ENCODE assay signal across 1 cellular context in genomic region chr15:90956551-90957104, GRCh38.
TF ChIP-seq lines count a peak whose summit lies in the region.

No MANE protein-coding gene starts in this region.

TF ChIP-seq in SK-N-SH, 30 proteins besides CTCF, POLR2A, EP300 and RAD21:
- 0 out of 2 replicates have a peak, but pooled peaks have one; percentile 44 for TF ChIP-seq REST (IDR thresholded peaks at IDR 0.05; ENCODE audit: low read depth, low read length)
- TF ChIP-seq RFX5 (IDR thresholded peaks at IDR 0.05; ENCODE audit: low read length), result no peak
- TF ChIP-seq NRF1 (IDR thresholded peaks at IDR 0.05; ENCODE audit: low read depth, low read length), result no peak
- no peak for TF ChIP-seq MEF2A (IDR thresholded peaks at IDR 0.05; ENCODE audit: borderline replicate concordance, low read depth)
- TF ChIP-seq TEAD4 (IDR thresholded peaks at IDR 0.05; ENCODE audit: borderline replicate concordance, insufficient read depth), result no peak
- TF ChIP-seq, protein P1, sequence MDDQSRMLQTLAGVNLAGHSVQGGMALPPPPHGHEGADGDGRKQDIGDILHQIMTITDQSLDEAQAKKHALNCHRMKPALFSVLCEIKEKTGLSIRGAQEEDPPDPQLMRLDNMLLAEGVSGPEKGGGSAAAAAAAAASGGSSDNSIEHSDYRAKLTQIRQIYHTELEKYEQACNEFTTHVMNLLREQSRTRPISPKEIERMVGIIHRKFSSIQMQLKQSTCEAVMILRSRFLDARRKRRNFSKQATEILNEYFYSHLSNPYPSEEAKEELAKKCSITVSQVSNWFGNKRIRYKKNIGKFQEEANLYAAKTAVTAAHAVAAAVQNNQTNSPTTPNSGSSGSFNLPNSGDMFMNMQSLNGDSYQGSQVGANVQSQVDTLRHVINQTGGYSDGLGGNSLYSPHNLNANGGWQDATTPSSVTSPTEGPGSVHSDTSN (IDR thresholded peaks at IDR 0.05), result no peak
- TF ChIP-seq, protein P2, sequence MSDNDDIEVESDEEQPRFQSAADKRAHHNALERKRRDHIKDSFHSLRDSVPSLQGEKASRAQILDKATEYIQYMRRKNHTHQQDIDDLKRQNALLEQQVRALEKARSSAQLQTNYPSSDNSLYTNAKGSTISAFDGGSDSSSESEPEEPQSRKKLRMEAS (IDR thresholded peaks at IDR 0.05; ENCODE audit: low read depth), result 0 out of 2 replicates have a peak, but pooled peaks have one; percentile 51
- no peak for TF ChIP-seq POLR2AphosphoS5 (IDR thresholded peaks at IDR 0.05; ENCODE audit: low read depth, low read length)
- no peak for TF ChIP-seq USF1 (IDR thresholded peaks at IDR 0.05; ENCODE audit: borderline replicate concordance, low read depth)
- no peak for TF ChIP-seq FOSL2 (IDR thresholded peaks at IDR 0.05; ENCODE audit: borderline replicate concordance, low read depth)
- TF ChIP-seq CHD2 (IDR thresholded peaks at IDR 0.05; ENCODE audit: low read length, partially characterized antibody), result no peak
- TF ChIP-seq EZH2phosphoT487 (IDR thresholded peaks at IDR 0.05; ENCODE audit: borderline replicate concordance, low read depth), result no peak
- peak; percentile 74 for TF ChIP-seq YY1 (IDR thresholded peaks at IDR 0.05; ENCODE audit: low read depth)
- peak; percentile 48; the same call in 1 of the 2 replicates for TF ChIP-seq MXI1 (IDR thresholded peaks at IDR 0.05; ENCODE audit: low read depth, low read length)
- peak; percentile 61; the same call in 1 of the 2 replicates for TF ChIP-seq TAF1 (IDR thresholded peaks at IDR 0.05; ENCODE audit: borderline replicate concordance, low read depth, low read length)
- TF ChIP-seq, protein P3, sequence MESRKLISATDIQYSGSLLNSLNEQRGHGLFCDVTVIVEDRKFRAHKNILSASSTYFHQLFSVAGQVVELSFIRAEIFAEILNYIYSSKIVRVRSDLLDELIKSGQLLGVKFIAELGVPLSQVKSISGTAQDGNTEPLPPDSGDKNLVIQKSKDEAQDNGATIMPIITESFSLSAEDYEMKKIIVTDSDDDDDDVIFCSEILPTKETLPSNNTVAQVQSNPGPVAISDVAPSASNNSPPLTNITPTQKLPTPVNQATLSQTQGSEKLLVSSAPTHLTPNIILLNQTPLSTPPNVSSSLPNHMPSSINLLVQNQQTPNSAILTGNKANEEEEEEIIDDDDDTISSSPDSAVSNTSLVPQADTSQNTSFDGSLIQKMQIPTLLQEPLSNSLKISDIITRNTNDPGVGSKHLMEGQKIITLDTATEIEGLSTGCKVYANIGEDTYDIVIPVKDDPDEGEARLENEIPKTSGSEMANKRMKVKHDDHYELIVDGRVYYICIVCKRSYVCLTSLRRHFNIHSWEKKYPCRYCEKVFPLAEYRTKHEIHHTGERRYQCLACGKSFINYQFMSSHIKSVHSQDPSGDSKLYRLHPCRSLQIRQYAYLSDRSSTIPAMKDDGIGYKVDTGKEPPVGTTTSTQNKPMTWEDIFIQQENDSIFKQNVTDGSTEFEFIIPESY (IDR thresholded peaks at IDR 0.05; ENCODE audit: borderline replicate concordance, low read depth), result no peak
- TF ChIP-seq, protein P4, sequence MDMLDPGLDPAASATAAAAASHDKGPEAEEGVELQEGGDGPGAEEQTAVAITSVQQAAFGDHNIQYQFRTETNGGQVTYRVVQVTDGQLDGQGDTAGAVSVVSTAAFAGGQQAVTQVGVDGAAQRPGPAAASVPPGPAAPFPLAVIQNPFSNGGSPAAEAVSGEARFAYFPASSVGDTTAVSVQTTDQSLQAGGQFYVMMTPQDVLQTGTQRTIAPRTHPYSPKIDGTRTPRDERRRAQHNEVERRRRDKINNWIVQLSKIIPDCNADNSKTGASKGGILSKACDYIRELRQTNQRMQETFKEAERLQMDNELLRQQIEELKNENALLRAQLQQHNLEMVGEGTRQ (IDR thresholded peaks at IDR 0.05; ENCODE audit: borderline replicate concordance, low read depth, low read length), result no peak
- TF ChIP-seq IRF3 (IDR thresholded peaks at IDR 0.05; ENCODE audit: low read depth, low read length), result no peak
- no peak for TF ChIP-seq GATA2 (CRISPR knock-in tag; IDR thresholded peaks at IDR 0.05)
- TF ChIP-seq TCF12 (IDR thresholded peaks at IDR 0.05), result no peak
- TF ChIP-seq RCOR1 (IDR thresholded peaks at IDR 0.05; ENCODE audit: low read length), result no peak
- TF ChIP-seq SIN3A (IDR thresholded peaks at IDR 0.05; ENCODE audit: borderline replicate concordance, low read depth, low read length), result no peak
- TF ChIP-seq ELF1 (IDR thresholded peaks at IDR 0.05), result no peak
- TF ChIP-seq SMC3 (IDR thresholded peaks at IDR 0.05; ENCODE audit: low read depth, low read length), result peak; percentile 83
- TF ChIP-seq JUND (IDR thresholded peaks at IDR 0.05), result no peak
- no peak for TF ChIP-seq RXRA (IDR thresholded peaks at IDR 0.05; ENCODE audit: borderline replicate concordance, low read depth)
- no peak for TF ChIP-seq GABPA (IDR thresholded peaks at IDR 0.05; ENCODE audit: low read depth)
- no peak for TF ChIP-seq FOXJ3 (CRISPR knock-in tag; IDR thresholded peaks at IDR 0.05)
- TF ChIP-seq FOXM1 (IDR thresholded peaks at IDR 0.05; ENCODE audit: low read depth), result no peak
- TF ChIP-seq NFIC (IDR thresholded peaks at IDR 0.05; ENCODE audit: borderline replicate concordance), result no peak
